2 cellular contexts compared by ENCODE assay signal in genomic region chr3:172222474-172223071, GRCh38.
TF ChIP-seq lines count a peak whose summit lies in the region.

No MANE protein-coding gene starts in this region.

TF ChIP-seq in SK-N-SH, 30 proteins besides CTCF, POLR2A, EP300 and RAD21 (continued from another document):
- no peak for TF ChIP-seq ZBTB33 (IDR thresholded peaks at IDR 0.05; ENCODE audit: borderline replicate concordance, low read depth)

TF ChIP-seq in SK-N-SH treated with all-trans-retinoic acid at 6 μM for 48 hours, 23 proteins besides CTCF, POLR2A, EP300 and RAD21 (continued from another document):
- TF ChIP-seq TSHZ2 (CRISPR knock-in tag; IDR thresholded peaks at IDR 0.05): no peak
- no peak for TF ChIP-seq BACH2 (CRISPR knock-in tag; IDR thresholded peaks at IDR 0.05; ENCODE audit: borderline replicate concordance)
- TF ChIP-seq ESRRG (CRISPR knock-in tag; IDR thresholded peaks at IDR 0.05): no peak
- TF ChIP-seq ZNF8 (CRISPR knock-in tag; IDR thresholded peaks at IDR 0.05): no peak
- no peak for TF ChIP-seq ZFP30 (CRISPR knock-in tag; IDR thresholded peaks at IDR 0.05)
- TF ChIP-seq TOX (CRISPR knock-in tag; IDR thresholded peaks at IDR 0.05; ENCODE audit: borderline replicate concordance): no peak
- no peak for TF ChIP-seq ZC3H10 (CRISPR knock-in tag; IDR thresholded peaks at IDR 0.05)
- no peak for TF ChIP-seq CREB5 (CRISPR knock-in tag; IDR thresholded peaks at IDR 0.05; ENCODE audit: low read depth)
- TF ChIP-seq RARB (CRISPR knock-in tag; IDR thresholded peaks at IDR 0.05): no peak
- TF ChIP-seq ZNF565 (CRISPR knock-in tag; conservative IDR thresholded peaks at IDR 0.05; ENCODE audit: low read depth): no peak
- TF ChIP-seq POU6F1 (CRISPR knock-in tag; IDR thresholded peaks at IDR 0.05; ENCODE audit: borderline replicate concordance, low read depth): no peak
- TF ChIP-seq CSRNP3 (CRISPR knock-in tag; IDR thresholded peaks at IDR 0.05): no peak
- TF ChIP-seq ARNTL (CRISPR knock-in tag; IDR thresholded peaks at IDR 0.05; ENCODE audit: borderline replicate concordance, low read depth): no peak
- no peak for TF ChIP-seq PATZ1 (CRISPR knock-in tag; IDR thresholded peaks at IDR 0.05; ENCODE audit: borderline replicate concordance)
